ENCODE assay signal across 1 cellular context in the genomic region with DNA sequence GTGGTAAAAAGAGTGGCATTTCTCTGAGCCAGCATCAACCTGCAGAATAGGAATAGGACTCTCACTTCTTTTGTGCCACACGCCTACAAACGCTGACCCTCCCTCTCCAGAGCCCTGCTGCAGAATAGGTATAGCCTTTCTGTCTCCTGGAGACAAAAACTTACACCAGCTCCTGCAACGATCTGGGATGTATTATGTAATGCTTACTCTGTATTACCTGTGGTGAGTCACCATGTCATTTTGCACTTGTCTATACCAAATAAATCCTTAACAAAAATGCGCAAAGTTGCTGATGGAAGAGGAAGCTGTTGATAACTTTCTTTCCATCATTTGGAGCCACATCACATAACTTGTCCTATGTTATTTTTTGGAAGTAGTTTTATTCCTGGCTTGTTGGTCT.
TF ChIP-seq lines count a peak whose summit lies in the region.

No MANE protein-coding gene starts in this region.

TF ChIP-seq in IMR-90, 13 proteins besides CTCF, POLR2A, EP300 and RAD21:
- no peak for TF ChIP-seq RFX5 (IDR thresholded peaks at IDR 0.05; ENCODE audit: low read depth, low read length)
- TF ChIP-seq RCOR1 (IDR thresholded peaks at IDR 0.05; ENCODE audit: insufficient replicate concordance, low read length): no peak
- TF ChIP-seq MAZ (IDR thresholded peaks at IDR 0.05; ENCODE audit: borderline replicate concordance, low read depth, low read length): no peak
- TF ChIP-seq MXI1 (IDR thresholded peaks at IDR 0.05; ENCODE audit: borderline replicate concordance, low read depth, low read length): no peak
- no peak for TF ChIP-seq CHD1 (IDR thresholded peaks at IDR 0.05; ENCODE audit: low read depth, low read length)
- TF ChIP-seq ELK1 (IDR thresholded peaks at IDR 0.05; ENCODE audit: borderline replicate concordance, low read depth, low read length): no peak
- no peak for TF ChIP-seq NFE2L2 (IDR thresholded peaks at IDR 0.05; ENCODE audit: low read depth, low read length)
- no peak for TF ChIP-seq FOS (IDR thresholded peaks at IDR 0.05; ENCODE audit: low read depth, low read length)
- no peak for TF ChIP-seq USF2 (IDR thresholded peaks at IDR 0.05; ENCODE audit: low read depth, low read length)
- TF ChIP-seq SMC3 (IDR thresholded peaks at IDR 0.05; ENCODE audit: low read depth, low read length): no peak
- no peak for TF ChIP-seq BHLHE40 (IDR thresholded peaks at IDR 0.05; ENCODE audit: low read depth, low read length)
